8 cellular contexts compared by ENCODE assay signal in genomic region chr7:73577627-73578341, GRCh38. TPM values are rescaled to one million over a fixed set of nuclear protein-coding genes. Genes with fewer than 3 reads are reported as not detected.
DNase-seq lines count a peak whose midpoint lies in the region; ATAC-seq and TF ChIP-seq lines count a peak whose summit lies in the region.

No MANE protein-coding gene starts in this region.

- H3K4me3 ChIP-seq in AG04450 (ENCODE audit: low read depth, low read length), result peak overlapping the region; percentile 93
- peak overlapping the region; percentile 73 for H3K4me3 ChIP-seq in HUES6 (ENCODE audit: low read depth, low read length)
- H3K4me3 ChIP-seq in thymus (ENCODE audit: low read length), result peak overlapping the region; percentile 79

- H3K36me3 ChIP-seq in HUES6 (ENCODE audit: control insufficient read depth, insufficient read depth, low read length), result peaks cover 21% of the 10 kb centered on the region
- peaks cover 21% of the 10 kb centered on the region for H3K36me3 ChIP-seq in thymus (ENCODE audit: control insufficient read depth, insufficient read depth)

- H3K4me1 ChIP-seq in HUES6 (ENCODE audit: control insufficient read depth, insufficient read depth, low read length) (peaks cover 3% of the 10 kb centered on the region; the same call in 1 of the 2 replicates), thymus (ENCODE audit: control insufficient read depth, insufficient read depth, low read length) (peaks cover 6% of the 10 kb centered on the region)

- H3K9ac ChIP-seq in HUES6 (ENCODE audit: low read length), result peak overlapping the region; percentile 83

- ATAC-seq in GM19351 (IDR thresholded peaks at IDR 0.05; ENCODE audit: unreplicated experiment), result peak; percentile 20

- POLR2A ChIA-PET in AG04450 (lab: Yijun Ruan, JAX), result interaction anchor here (0.5 to 2.5 kb wide), 12 partner anchors 9 to 251 kb away, joined by 3 to 12 read pairs (median 4); partner anchors contain the start of genes BAZ1B and BUD23

- CTCF ChIA-PET in AG04450 (lab: Charles Lee), result interaction anchor here (0.6 to 1.3 kb wide), 4 partner anchors 12 to 148 kb away, joined by 3 to 4 read pairs (median 4); no protein-coding TSS in a partner anchor

- DNase-seq in AG04450 (ENCODE audit: low read depth, low spot score) (no peak), astrocyte of the hippocampus (ENCODE audit: low read depth, low spot score) (peak; percentile 28), kidney tubule cell (ENCODE audit: low spot score) (peak; percentile 26), pons (ENCODE audit: low spot score) (no peak), KG1 (lab: John Stamatoyannopoulos, UW) (no peak)

- TF ChIP-seq CTCF in AG04450 (IDR thresholded peaks at IDR 0.05; ENCODE audit: low read depth, low read length), result no peak

- H3K9me3 ChIP-seq in AG04450 (ENCODE audit: control insufficient read depth, insufficient read depth, low read length) (peaks cover 4% of the 10 kb centered on the region; the same call in 1 of the 2 replicates), HUES6 (ENCODE audit: control insufficient read depth, insufficient read depth, low read depth, low read length) (no peaks in the 10 kb centered on the region), thymus (ENCODE audit: control insufficient read depth) (no peaks in the 10 kb centered on the region)

- H3K27ac ChIP-seq in AG04450 (ENCODE audit: low read depth, low read length), result peak overlapping the region; percentile 78
- H3K27ac ChIP-seq in HUES6 (ENCODE audit: low read depth, low read length), result peak overlapping the region; percentile 67; the same call in 1 of the 2 replicates
- peak overlapping the region; percentile 87 for H3K27ac ChIP-seq in thymus (ENCODE audit: low read depth)

- H3K27me3 ChIP-seq in AG04450 (ENCODE audit: control insufficient read depth, insufficient read depth, low read length) (no peaks in the 10 kb centered on the region), HUES6 (ENCODE audit: control insufficient read depth, insufficient read depth, low read length) (peaks cover 36% of the 10 kb centered on the region), thymus (ENCODE audit: control insufficient read depth, insufficient read depth) (no peaks in the 10 kb centered on the region)

- WGBS in thymus, result 20% methylated on average over 32 of the region's 32 CpGs

RNA-seq across cellular contexts. Expression of gene TBL2, which starts 0.6 kb away (rescaled TPM):
- polyA plus RNA-seq in AG04450 (2011; rRNA removed) (34.7 and 45.8 TPM in 2 replicates), thymus (16.1 TPM)
- polyA minus RNA-seq in AG04450 (2011; rRNA and poly(A)+ RNA removed), result 68.8 and 106 TPM in 2 replicates

RNA-seq across cellular contexts. Expression of gene BCL7B, which starts 20.3 kb away (rescaled TPM):
- polyA plus RNA-seq in AG04450 (2011; rRNA removed) (41.9 and 47.7 TPM in 2 replicates), thymus (54.9 TPM)
- 36.3 and 40.5 TPM in 2 replicates for polyA minus RNA-seq in AG04450 (2011; rRNA and poly(A)+ RNA removed)

RNA-seq across cellular contexts. Expression of gene MLXIPL, which starts 46.5 kb away (rescaled TPM):
- not detected in 2 replicates for polyA plus RNA-seq in AG04450 (2011; rRNA removed)
- not detected in 2 replicates for polyA minus RNA-seq in AG04450 (2011; rRNA and poly(A)+ RNA removed)
- polyA plus RNA-seq in thymus, result 25.3 TPM

RNA-seq across cellular contexts. Expression of gene BAZ1B, which starts 55.7 kb away (rescaled TPM):
- polyA plus RNA-seq in AG04450 (2011; rRNA removed) (29.0 and 29.7 TPM in 2 replicates), thymus (18.7 TPM)
- 41.5 and 51.0 TPM in 2 replicates for polyA minus RNA-seq in AG04450 (2011; rRNA and poly(A)+ RNA removed)

Comparison
In these comparisons a context has a peak if more than half of its experiments do, and no peak if none do; other contexts are left out.
1. DNase-seq: peak in astrocyte of the hippocampus (single experiment) and kidney tubule cell (single experiment); none in AG04450 (single experiment), pons (single experiment) and KG1 (single experiment).
2. RNA of gene MLXIPL, which starts 46.5 kb away (polyA plus RNA-seq): 25.3 TPM in thymus (single experiment); not detected in AG04450; every median in the first group is over 10 times any median in the second.
3. Peak in every context shown above with its lines, with median percentiles within 50 percentile points of each other: H3K27ac ChIP-seq and H3K4me3 ChIP-seq.